18 cellular contexts compared by ENCODE assay signal in genomic region chr16:76226011-76226410, GRCh38. TPM values are rescaled to one million over a fixed set of nuclear protein-coding genes. Genes with fewer than 3 reads are reported as not detected.
"Had no signal": no experiment of that assay in that cellular context is flagged by ENCODE, and none has a peak within 500 bp of the region (broad histone marks: within the 10 kb centered on the region; RNA-seq: fewer than 3 reads in every experiment).

No MANE protein-coding gene starts in this region.

- H3K27me3 ChIP-seq: dorsolateral prefrontal cortex, sigmoid colon, upper lobe of right lung had no signal

- ATAC-seq: activated naive CD4-positive, alpha-beta T cell treated with anti-CD3 and anti-CD28 coated beads, Interleukin-2, amount 50 U/mL, for 72 hours; stimulated activated naive CD8-positive, alpha-beta T cell treated with anti-CD3 and anti-CD28 coated beads, Interleukin-15, Interleukin-2, amounts not matched to agents 100 U/mL and 50 U/mL, for 24 hours; upper lobe of right lung had no signal

- H3K4me1 ChIP-seq: sigmoid colon, upper lobe of right lung had no signal

- H3K9me3 ChIP-seq: sigmoid colon, upper lobe of right lung had no signal

- H3K27me3 Mint-ChIP-seq: activated B cell treated with CpG ODN at 0.5 μM for 24 hours; activated T-cell treated with anti-CD3 and anti-CD28 coated beads, Interleukin-2, amount 50 U/mL, for 24 hours had no signal

- H3K36me3 Mint-ChIP-seq: activated naive CD4-positive, alpha-beta T cell treated with anti-CD3 and anti-CD28 coated beads, Interleukin-2, amount 50 U/mL, for 72 hours had no signal

- DNase-seq: activated B cell treated with CpG ODN at 0.5 μM for 24 hours; activated effector memory CD4-positive, alpha-beta T cell treated with anti-CD3 and anti-CD28 coated beads, Interleukin-2, amount 50 U/mL, for 16 hours; activated T-cell treated with anti-CD3 and anti-CD28 coated beads, Interleukin-2, amount 50 U/mL, for 24 hours; anterior cingulate cortex; dorsolateral prefrontal cortex; glutamatergic neuron; mammary epithelial cell; sigmoid colon; stimulated activated CD4-positive, alpha-beta T cell treated with anti-CD3 and anti-CD28 coated beads, Interleukin-2, amount 100 ng/mL, for 48 hours; stimulated activated naive CD8-positive, alpha-beta T cell treated with anti-CD3 and anti-CD28 coated beads, Interleukin-15, Interleukin-2, amounts not matched to agents 100 U/mL and 50 U/mL, for 24 hours; upper lobe of right lung had no signal

- H3K27ac ChIP-seq: dorsolateral prefrontal cortex, sigmoid colon, upper lobe of right lung had no signal

- H3K36me3 ChIP-seq: sigmoid colon, upper lobe of right lung had no signal

- H3K4me1 Mint-ChIP-seq: activated B cell treated with CpG ODN at 0.5 μM for 24 hours had no signal

- H3K4me3 Mint-ChIP-seq: activated B cell treated with CpG ODN at 0.5 μM for 24 hours; activated T-cell treated with anti-CD3 and anti-CD28 coated beads, Interleukin-2, amount 50 U/mL, for 24 hours; nephron; T-helper 1 cell treated with Interleukin-12 subunit alpha and Interleukin-12 subunit beta and Interleukin-4 antibody, amounts not matched to agents 30 μg/mL and 1 μg/mL, for 36 hours had no signal

- H3K4me3 ChIP-seq: dorsolateral prefrontal cortex, sigmoid colon, upper lobe of right lung had no signal

- H3K27ac Mint-ChIP-seq: activated B cell treated with CpG ODN at 0.5 μM for 24 hours; activated naive CD4-positive, alpha-beta T cell treated with anti-CD3 and anti-CD28 coated beads, Interleukin-2, amount 50 U/mL, for 72 hours; activated T-cell treated with anti-CD3 and anti-CD28 coated beads, Interleukin-2, amount 50 U/mL, for 24 hours; nephron; T-helper 1 cell treated with Interleukin-12 subunit alpha and Interleukin-12 subunit beta and Interleukin-4 antibody, amounts not matched to agents 30 μg/mL and 1 μg/mL, for 36 hours had no signal

RNA-seq across cellular contexts. Expression of gene CNTNAP4, which starts 51.2 kb away (rescaled TPM):
- total RNA-seq: activated B cell treated with CpG ODN at 0.5 μM for 24 hours; activated naive CD4-positive, alpha-beta T cell treated with anti-CD3 and anti-CD28 coated beads, Interleukin-2, amount 50 U/mL, for 72 hours; bronchial epithelial cell; omental fat pad; pulmonary artery endothelial cell; upper lobe of right lung had no signal
- polyA plus RNA-seq: esophagus had no signal
